In the genomic region with DNA sequence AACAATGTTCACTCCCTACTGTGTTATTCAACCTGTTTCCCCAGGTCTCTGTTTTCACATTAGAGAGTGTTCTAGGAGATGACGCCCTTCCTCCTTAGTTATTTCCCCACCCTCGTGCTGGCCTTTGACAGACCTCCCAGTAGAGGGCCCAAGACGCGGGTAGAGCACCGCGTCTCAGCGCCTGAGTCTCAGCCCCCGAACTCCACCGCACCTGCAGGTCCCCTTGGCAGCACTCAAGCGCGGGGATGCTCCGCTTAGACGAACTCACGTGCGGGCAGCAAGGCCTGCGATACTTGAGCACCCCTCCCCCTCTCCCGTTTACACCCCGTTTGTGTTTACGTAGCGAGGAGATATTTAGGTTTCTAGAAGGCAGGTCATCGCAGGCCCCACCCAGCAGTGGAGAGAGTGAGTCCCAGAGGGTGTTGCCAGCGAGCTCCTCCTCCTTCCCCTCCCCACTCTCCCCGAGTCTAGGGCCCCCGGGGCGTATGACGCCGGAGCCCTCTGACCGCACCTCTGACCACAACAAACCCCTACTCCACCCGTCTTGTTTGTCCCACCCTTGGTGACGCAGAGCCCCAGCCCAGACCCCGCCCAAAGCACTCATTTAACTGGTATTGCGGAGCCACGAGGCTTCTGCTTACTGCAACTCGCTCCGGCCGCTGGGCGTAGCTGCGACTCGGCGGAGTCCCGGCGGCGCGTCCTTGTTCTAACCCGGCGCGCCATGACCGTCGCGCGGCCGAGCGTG, we compare ENCODE assay signal across 8 cellular contexts. TPM values are rescaled to one million over a fixed set of nuclear protein-coding genes. Genes with fewer than 3 reads are reported as not detected.
DNase-seq lines count a peak whose midpoint lies in the region; TF ChIP-seq lines count a peak whose summit lies in the region.

A gene with protein sequence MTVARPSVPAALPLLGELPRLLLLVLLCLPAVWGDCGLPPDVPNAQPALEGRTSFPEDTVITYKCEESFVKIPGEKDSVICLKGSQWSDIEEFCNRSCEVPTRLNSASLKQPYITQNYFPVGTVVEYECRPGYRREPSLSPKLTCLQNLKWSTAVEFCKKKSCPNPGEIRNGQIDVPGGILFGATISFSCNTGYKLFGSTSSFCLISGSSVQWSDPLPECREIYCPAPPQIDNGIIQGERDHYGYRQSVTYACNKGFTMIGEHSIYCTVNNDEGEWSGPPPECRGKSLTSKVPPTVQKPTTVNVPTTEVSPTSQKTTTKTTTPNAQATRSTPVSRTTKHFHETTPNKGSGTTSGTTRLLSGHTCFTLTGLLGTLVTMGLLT (plus strand): TSS at position 634 of the 745 bp plus-strand sequence. CDS start 88 bp downstream, at position 722.

- TF ChIP-seq CTCF in subcutaneous adipose tissue (IDR thresholded peaks at IDR 0.05; ENCODE audit: low read depth) = no peak

- H3K36me3 ChIP-seq in H7 (replicated peaks; ENCODE audit: control insufficient read depth, insufficient read depth, low read length) (peaks cover 2% of the 10 kb centered on the region), neuronal stem cell (replicated peaks in 1 of 2; ENCODE audit: control insufficient read depth in 2 of 2, insufficient read depth in 2 of 2, low read length in 2 of 2) (no peaks in the 10 kb centered on the region)

- H2AK5ac ChIP-seq in neuronal stem cell (ENCODE audit: low read depth, low read length) = no peak within 1 kb of the TSS

- H3K27ac ChIP-seq in neuronal stem cell (replicated peaks; ENCODE audit: low read length) = no peak within 1 kb of the TSS

- no peak within 1 kb of the TSS for H4K8ac ChIP-seq in neuronal stem cell (ENCODE audit: low read depth, low read length)

- no peak within 1 kb of the TSS for H4K91ac ChIP-seq in neuronal stem cell (ENCODE audit: low read depth, low read length, poor library complexity)

- H3K18ac ChIP-seq in neuronal stem cell (ENCODE audit: low read length) = peak within 1 kb of the TSS; percentile 96

- peak within 1 kb of the TSS; percentile 65 for H2BK15ac ChIP-seq in neuronal stem cell (ENCODE audit: low read length)

- peak within 1 kb of the TSS; percentile 91 for H3K14ac ChIP-seq in neuronal stem cell (ENCODE audit: low read length)

- DNase-seq in GDM1 (lab: John Stamatoyannopoulos, UW) (peak; percentile 97), H7 (peak; percentile 86), M059J (ENCODE audit: low read depth) (peak; percentile 98), SK-MEL-5 (ENCODE audit: low read depth, low spot score) (peak; percentile 93), foreskin melanocyte (peak; percentile 72), neuronal stem cell (ENCODE audit: low spot score) (peak; percentile 80)
- peak; percentile 99 for DNase-seq in activated naive CD4-positive, alpha-beta T cell treated with anti-CD3 and anti-CD28 coated beads for 36 hours

- peaks cover 14% of the 10 kb centered on the region for H3K36me3 Mint-ChIP-seq in activated naive CD4-positive, alpha-beta T cell treated with anti-CD3 and anti-CD28 coated beads for 36 hours (ENCODE audit: low read depth)

- H2AFZ ChIP-seq in neuronal stem cell (ENCODE audit: low read length) = peak within 1 kb of the TSS; percentile 97

- in situ Hi-C loops in SK-MEL-5 (cut with HindIII; ENCODE audit: low pct_unique_long_range_greater_than_20kb, low sequenced_read_pairs) = no loop called here

- H2BK5ac ChIP-seq in neuronal stem cell (ENCODE audit: low read length) = peak within 1 kb of the TSS; percentile 58

- peaks cover 34% of the 10 kb centered on the region for H3K4me1 Mint-ChIP-seq in activated naive CD4-positive, alpha-beta T cell treated with anti-CD3 and anti-CD28 coated beads for 36 hours (ENCODE audit: low read depth)

- H3K4me2 ChIP-seq in neuronal stem cell (ENCODE audit: insufficient read depth, low read length, poor library complexity, severe bottlenecking) = peak within 1 kb of the TSS; percentile 78

- no peaks in the 10 kb centered on the region for H3K27me3 Mint-ChIP-seq in activated naive CD4-positive, alpha-beta T cell treated with anti-CD3 and anti-CD28 coated beads for 36 hours (ENCODE audit: low read depth)

- no peak within 1 kb of the TSS for H2BK12ac ChIP-seq in neuronal stem cell (ENCODE audit: low read length)

- H3K9ac ChIP-seq in neuronal stem cell (ENCODE audit: low read depth, low read length, poor library complexity) = peak within 1 kb of the TSS; percentile 86

- H3K4me1 ChIP-seq in neuronal stem cell (ENCODE audit: control insufficient read depth in 2 of 2, insufficient read depth in 1 of 2, low read depth in 1 of 2, low read length in 2 of 2) = peaks cover 0 to 2% of the 10 kb centered on the region in 2 donors

- peak within 1 kb of the TSS; percentile 88 for H3K4me3 ChIP-seq in H7 (ENCODE audit: insufficient read depth, low read depth, low read length)
- peak within 1 kb of the TSS; percentile 35 to 91 for H3K4me3 ChIP-seq in neuronal stem cell (ENCODE audit: low read length in 2 of 2)

- peak within 1 kb of the TSS; percentile 96 for H3K4me3 Mint-ChIP-seq in activated naive CD4-positive, alpha-beta T cell treated with anti-CD3 and anti-CD28 coated beads for 36 hours

- CTCF ChIA-PET in activated naive CD4-positive, alpha-beta T cell treated with anti-CD3 and anti-CD28 coated beads for 36 hours (lab: Charles Lee) = interaction anchor here (0.6 to 2.5 kb wide), 9 partner anchors 12 to 272 kb away, joined by 3 to 9 read pairs (median 4); no protein-coding TSS in a partner anchor

- H3K27me3 ChIP-seq in H7 (ENCODE audit: control insufficient read depth, insufficient read depth, low read length) = no peaks in the 10 kb centered on the region; the same call in 1 of the 2 replicates
- peaks cover 0 to 52% (median 0%) of the 10 kb centered on the region in 3 experiments for H3K27me3 ChIP-seq in neuronal stem cell (ENCODE audit: control insufficient read depth in 3 of 3, insufficient read depth in 3 of 3, low read depth in 1 of 3, low read length in 3 of 3)

- H3K9me3 Mint-ChIP-seq in activated naive CD4-positive, alpha-beta T cell treated with anti-CD3 and anti-CD28 coated beads for 36 hours = no peaks in the 10 kb centered on the region

- intact Hi-C loops in activated naive CD4-positive, alpha-beta T cell treated with anti-CD3 and anti-CD28 coated beads for 36 hours (cut with micrococcal nuclease) = loop anchor here (1.0 to 10.0 kb wide), 15 partner anchors 15 to 544 kb away; a partner anchor contains a TSS

- H3K4ac ChIP-seq in neuronal stem cell (ENCODE audit: low read length) = no peak within 1 kb of the TSS

- H3K23ac ChIP-seq in neuronal stem cell (ENCODE audit: low read depth, low read length, poor library complexity) = peak within 1 kb of the TSS; percentile 76

- no peaks in the 10 kb centered on the region for H3K79me1 ChIP-seq in neuronal stem cell (ENCODE audit: low read depth, low read length)

- WGBS in neuronal stem cell (ENCODE audit: extremely low coverage in 2 of 2, insufficient read length in 2 of 2, insufficient replicate concordance in 1 of 2), 2 donors = no CpG with 5 or more reads among the region's 53 CpGs

- H3K9me3 ChIP-seq in neuronal stem cell (replicated peaks in 1 of 2; ENCODE audit: control insufficient read depth in 2 of 2, insufficient read depth in 1 of 2, low read depth in 1 of 2, low read length in 2 of 2) = no peaks in the 10 kb centered on the region

- H3K27ac Mint-ChIP-seq in activated naive CD4-positive, alpha-beta T cell treated with anti-CD3 and anti-CD28 coated beads for 36 hours = peak within 1 kb of the TSS; percentile 98

- H2BK120ac ChIP-seq in neuronal stem cell (ENCODE audit: low read depth, low read length) = no peak within 1 kb of the TSS

RNA-seq across cellular contexts. Expression of the gene that starts here (rescaled TPM):
- total RNA-seq in H7 (2014; rRNA removed; shearing (Covaris generic)) = 15.8 and 30.5 TPM in 2 replicates
- 54.5 and 61.1 TPM in 2 replicates for total RNA-seq in M059J (2014; rRNA removed; shearing (Covaris generic))
- 47.9 and 53.3 TPM in 2 replicates for total RNA-seq in SK-MEL-5 (2014; rRNA removed; shearing (Covaris generic))
- 52.2 and 58.7 TPM in 2 replicates for polyA plus RNA-seq in SK-MEL-5 (2015; cell fraction: cytosol; rRNA removed)
- 8.0 and 15.2 TPM in 2 replicates for polyA plus RNA-seq in SK-MEL-5 (2015; cell fraction: nucleus; rRNA removed)
- total RNA-seq in activated naive CD4-positive, alpha-beta T cell treated with anti-CD3 and anti-CD28 coated beads for 36 hours = 10 to 100 TPM; 62.1 to 66.0 TPM
- 7.2 TPM for polyA plus RNA-seq in neuronal stem cell (2013, experiment 1 of 2)
- 6.9 TPM for polyA plus RNA-seq in neuronal stem cell (2013, experiment 2 of 2)
- total RNA-seq in subcutaneous adipose tissue = 100 to 1,000 TPM in 1 of 4 donors, 10 to 100 TPM in 3; 29.6 to 105 (median 74.4) TPM
